ENCODE assay signal across 2 cellular contexts in the genomic region with DNA sequence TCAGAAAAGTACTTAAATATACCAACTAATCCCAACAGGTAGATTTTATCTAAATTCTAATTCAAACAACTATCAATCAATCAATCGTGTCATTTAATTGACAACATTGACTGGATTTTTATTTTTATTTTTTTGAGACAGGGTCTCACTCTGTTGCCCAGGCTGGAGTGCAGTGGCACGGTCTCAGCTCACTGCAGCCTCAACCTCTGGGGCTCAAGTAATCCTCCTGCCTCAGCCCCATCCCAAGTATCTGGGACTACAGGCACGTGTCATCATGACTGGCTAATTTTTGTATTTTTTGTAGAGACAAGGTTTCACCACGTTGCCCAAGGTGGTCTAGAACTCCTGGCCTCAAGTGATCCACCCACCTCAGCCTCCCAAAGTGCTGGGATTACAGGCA.
A peak's percentile ranks its signal among the peaks of the same experiment; 100 is the strongest.
TF ChIP-seq lines count a peak whose summit lies in the region.
"Not testable (repeated sequence)": the region's sequence is repeated elsewhere in the genome, so short reads cannot be mapped to it uniquely, and the experiment has no call there.

No MANE protein-coding gene starts in this region.

TF ChIP-seq in HEK293T, 16 proteins besides CTCF, POLR2A, EP300 and RAD21:
- TF ChIP-seq, protein P1, sequence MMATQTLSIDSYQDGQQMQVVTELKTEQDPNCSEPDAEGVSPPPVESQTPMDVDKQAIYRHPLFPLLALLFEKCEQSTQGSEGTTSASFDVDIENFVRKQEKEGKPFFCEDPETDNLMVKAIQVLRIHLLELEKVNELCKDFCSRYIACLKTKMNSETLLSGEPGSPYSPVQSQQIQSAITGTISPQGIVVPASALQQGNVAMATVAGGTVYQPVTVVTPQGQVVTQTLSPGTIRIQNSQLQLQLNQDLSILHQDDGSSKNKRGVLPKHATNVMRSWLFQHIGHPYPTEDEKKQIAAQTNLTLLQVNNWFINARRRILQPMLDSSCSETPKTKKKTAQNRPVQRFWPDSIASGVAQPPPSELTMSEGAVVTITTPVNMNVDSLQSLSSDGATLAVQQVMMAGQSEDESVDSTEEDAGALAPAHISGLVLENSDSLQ (IDR thresholded peaks at IDR 0.05): 0 out of 2 replicates have a peak, but pooled peaks have one; percentile 41

TF ChIP-seq in K562, 482 proteins besides CTCF, POLR2A, EP300 and RAD21:
- TF ChIP-seq C11orf30 (IDR thresholded peaks at IDR 0.05; ENCODE audit: low read depth) (peak; percentile 56; the same call in 1 of the 2 replicates), NFE2L1 (tag; IDR thresholded peaks at IDR 0.05; ENCODE audit: borderline replicate concordance, low read depth) (peak; percentile 7; the same call in 1 of the 2 replicates), MAFG (tag; conservative IDR thresholded peaks at IDR 0.05) (peak; percentile 68), PBX2 (tag; conservative IDR thresholded peaks at IDR 0.05; ENCODE audit: low read depth) (peak; percentile 54), NFE2 (IDR thresholded peaks at IDR 0.05; ENCODE audit: low read depth) (0 out of 2 replicates have a peak, but pooled peaks have one; percentile 36), ZNF316 (IDR thresholded peaks at IDR 0.05) (peak; percentile 51; the same call in 1 of the 2 replicates), ZNF121 (CRISPR knock-in tag; conservative IDR thresholded peaks at IDR 0.05) (peak; percentile 84), MEIS2 (IDR thresholded peaks at IDR 0.05; ENCODE audit: partially characterized antibody) (peak; percentile 40)
- not testable (repeated sequence) for TF ChIP-seq PBX2 (CRISPR knock-in tag; IDR thresholded peaks at IDR 0.05; ENCODE audit: low read depth)
